13 cellular contexts compared by ENCODE assay signal in genomic region chr2:36338827-36339145, GRCh38. TPM values are rescaled to one million over a fixed set of nuclear protein-coding genes. Genes with fewer than 3 reads are reported as not detected.
A peak's percentile ranks its signal among the peaks of the same experiment; 100 is the strongest.
DNase-seq lines count a peak whose midpoint lies in the region; ATAC-seq and TF ChIP-seq lines count a peak whose summit lies in the region.
"Had no signal": no experiment of that assay in that cellular context is flagged by ENCODE, and none has a peak within 500 bp of the region (broad histone marks: within the 10 kb centered on the region; RNA-seq: fewer than 3 reads in every experiment).

No MANE protein-coding gene starts in this region.

- no peaks in the 10 kb centered on the region for H3K36me3 Mint-ChIP-seq in natural killer cell treated with Interleukin-12 subunit alpha and Interleukin-12 subunit beta and Interleukin-15 and Interleukin-18, amount 100 ng/mL, for 72 hours
- H3K36me3 Mint-ChIP-seq in natural killer cell, result no peaks in the 10 kb centered on the region
- H3K36me3 Mint-ChIP-seq in WTC11, result peaks cover 4% of the 10 kb centered on the region; the same call in 1 of the 2 replicates

- CTCF ChIA-PET in WTC11 (lab: Charles Lee), result interaction anchor here (0.8 to 1.9 kb wide), 2 partner anchors 17 to 121 kb away, joined by 4 read pairs; no protein-coding TSS in a partner anchor

- no peak for ATAC-seq in natural killer cell treated with Interleukin-12 subunit alpha and Interleukin-12 subunit beta and Interleukin-15 and Interleukin-18, amount 100 ng/mL, for 72 hours
- ATAC-seq in natural killer cell (no peak), WTC11 (peak; percentile 44), HG02870 (IDR thresholded peaks at IDR 0.05; ENCODE audit: unreplicated experiment) (no peak)

- peaks cover 26% of the 10 kb centered on the region in 2 donors for H3K4me1 Mint-ChIP-seq in natural killer cell treated with Interleukin-12 subunit alpha and Interleukin-12 subunit beta and Interleukin-15 and Interleukin-18, amount 100 ng/mL, for 72 hours (ENCODE audit: low read depth in 2 of 2)
- H3K4me1 Mint-ChIP-seq in natural killer cell, result peaks cover 8 to 9% of the 10 kb centered on the region in 2 donors
- peaks cover 25% of the 10 kb centered on the region for H3K4me1 Mint-ChIP-seq in WTC11

- H3K27ac Mint-ChIP-seq in natural killer cell treated with Interleukin-12 subunit alpha and Interleukin-12 subunit beta and Interleukin-15 and Interleukin-18, amount 100 ng/mL, for 72 hours, result peak overlapping the region; percentile 20 to 79
- H3K27ac Mint-ChIP-seq in natural killer cell (no peak overlapping the region), WTC11 (peak overlapping the region; percentile 4; the same call in 1 of the 2 replicates)
- H3K27ac Mint-ChIP-seq: activated T-helper 2 cell treated with anti-CD3 and anti-CD28 coated beads, Interferon-gamma antibody, Interleukin-2, Interleukin-4, amounts not matched to agents 10 μg/mL and 5 μg/mL and 100 μg/mL, durations not matched to agents 14 hours and 24 hours and 36 hours; endodermal cell; T-helper 2 cell treated with Interferon-gamma antibody and Interleukin-4, amounts not matched to agents 5 μg/mL and 100 μg/mL, for 36 hours had no signal

- peaks cover 2 to 6% of the 10 kb centered on the region in 2 donors for H3K27me3 Mint-ChIP-seq in natural killer cell treated with Interleukin-12 subunit alpha and Interleukin-12 subunit beta and Interleukin-15 and Interleukin-18, amount 100 ng/mL, for 72 hours
- no peaks in the 10 kb centered on the region for H3K27me3 Mint-ChIP-seq in natural killer cell (ENCODE audit: low read depth in 2 of 2)
- no peaks in the 10 kb centered on the region for H3K27me3 Mint-ChIP-seq in WTC11 (ENCODE audit: low read depth)

- intact Hi-C loops in natural killer cell (cut with micrococcal nuclease), result no loop called here

- peak overlapping the region; percentile 40 for H3K4me3 Mint-ChIP-seq in natural killer cell treated with Interleukin-12 subunit alpha and Interleukin-12 subunit beta and Interleukin-15 and Interleukin-18, amount 100 ng/mL, for 72 hours
- H3K4me3 Mint-ChIP-seq in natural killer cell (no peak overlapping the region), WTC11 (no peak overlapping the region)
- H3K4me3 Mint-ChIP-seq: endodermal cell; T-helper 2 cell treated with Interferon-gamma antibody and Interleukin-4, amounts not matched to agents 5 μg/mL and 100 μg/mL, for 36 hours had no signal

- H3K9me3 Mint-ChIP-seq in natural killer cell treated with Interleukin-12 subunit alpha and Interleukin-12 subunit beta and Interleukin-15 and Interleukin-18, amount 100 ng/mL, for 72 hours, result no peaks in the 10 kb centered on the region
- H3K9me3 Mint-ChIP-seq in natural killer cell (no peaks in the 10 kb centered on the region), WTC11 (peaks cover 4% of the 10 kb centered on the region)
- H3K9me3 Mint-ChIP-seq: activated T-helper 2 cell treated with anti-CD3 and anti-CD28 coated beads, Interferon-gamma antibody, Interleukin-2, Interleukin-4, amounts not matched to agents 10 μg/mL and 5 μg/mL and 100 μg/mL, durations not matched to agents 14 hours and 24 hours and 36 hours; endodermal cell; T-helper 2 cell treated with Interferon-gamma antibody and Interleukin-4, amounts not matched to agents 5 μg/mL and 100 μg/mL, for 36 hours had no signal

- TF ChIP-seq CTCF in natural killer cell (IDR thresholded peaks at IDR 0.05), result no peak
- no peak for TF ChIP-seq CTCF in WTC11 (IDR thresholded peaks at IDR 0.05)

- POLR2A ChIA-PET in WTC11 (lab: Charles Lee), result no interaction called here

- DNase-seq in natural killer cell treated with Interleukin-12 subunit alpha and Interleukin-12 subunit beta and Interleukin-15 and Interleukin-18, amount 100 ng/mL, for 72 hours (ENCODE audit: low spot score), result no peak
- no peak for DNase-seq in natural killer cell
- DNase-seq in WTC11 (ENCODE audit: low spot score), result no peak
- DNase-seq in glomerular visceral epithelial cell (ENCODE audit: extremely low spot score), result peak; percentile 67
- DNase-seq in putamen (ENCODE audit: low spot score), result no peak
- no peak for DNase-seq in NCI-H774 (lab: John Stamatoyannopoulos, UW)
- DNase-seq in GM19240 (ENCODE audit: insufficient read length, low spot score), result no peak
- DNase-seq: endodermal cell, NCI-H187, NCI-H524 treated with DMSO at 0.1 percent for 48 hours had no signal

TF ChIP-seq in WTC11, 78 proteins besides CTCF, POLR2A, EP300 and RAD21 (continues in another document):
- no peak for TF ChIP-seq CDX4 (CRISPR knock-in tag; IDR thresholded peaks at IDR 0.05; ENCODE audit: borderline replicate concordance)
- no peak for TF ChIP-seq KAT7 (CRISPR knock-in tag; IDR thresholded peaks at IDR 0.05; ENCODE audit: borderline replicate concordance)
- no peak for TF ChIP-seq SMAD3 (CRISPR knock-in tag; IDR thresholded peaks at IDR 0.05; ENCODE audit: borderline replicate concordance)
- no peak for TF ChIP-seq OVOL2 (CRISPR knock-in tag; IDR thresholded peaks at IDR 0.05; ENCODE audit: borderline replicate concordance)
- no peak for TF ChIP-seq ATF6 (CRISPR knock-in tag; IDR thresholded peaks at IDR 0.05)
- no peak for TF ChIP-seq ZNF671 (CRISPR knock-in tag; IDR thresholded peaks at IDR 0.05)
- TF ChIP-seq FOXK1 (CRISPR knock-in tag; IDR thresholded peaks at IDR 0.05), result no peak
- TF ChIP-seq NFATC4 (CRISPR knock-in tag; IDR thresholded peaks at IDR 0.05), result no peak
- TF ChIP-seq MYBL2 (CRISPR knock-in tag; IDR thresholded peaks at IDR 0.05), result no peak
- no peak for TF ChIP-seq NR2C2 (CRISPR knock-in tag; IDR thresholded peaks at IDR 0.05)
- TF ChIP-seq NFE2L1 (CRISPR knock-in tag; IDR thresholded peaks at IDR 0.05), result no peak
- TF ChIP-seq ZNF425 (CRISPR knock-in tag; conservative IDR thresholded peaks at IDR 0.05), result no peak
- TF ChIP-seq ZBTB43 (CRISPR knock-in tag; IDR thresholded peaks at IDR 0.05), result no peak
- TF ChIP-seq RELA (CRISPR knock-in tag; IDR thresholded peaks at IDR 0.05; ENCODE audit: borderline replicate concordance), result no peak
- TF ChIP-seq PREB (CRISPR knock-in tag; IDR thresholded peaks at IDR 0.05; ENCODE audit: borderline replicate concordance), result no peak

RNA-seq across cellular contexts. Expression of gene CRIM1, which starts 16.8 kb away (rescaled TPM):
- total RNA-seq in natural killer cell treated with Interleukin-12 subunit alpha and Interleukin-12 subunit beta and Interleukin-15 and Interleukin-18, amount 100 ng/mL, for 72 hours, result 10 to 100 TPM in 1 of 2 donors, 1 to 10 TPM in 1; 6.6 to 13.6 TPM
- total RNA-seq in natural killer cell, result 10 to 100 TPM; 19.3 to 34.1 (median 32.9) TPM
- 24.1 to 25.1 TPM (median 24.3 TPM) in 3 replicates for total RNA-seq in WTC11 (2021)

Comparison
In these comparisons a context has a peak if more than half of its experiments do, and no peak if none do; other contexts are left out.
1. H3K27ac Mint-ChIP-seq: peak in natural killer cell treated with Interleukin-12 subunit alpha and Interleukin-12 subunit beta and Interleukin-15 and Interleukin-18, amount 100 ng/mL, for 72 hours (2 of 2) and WTC11 (single experiment); none in natural killer cell (0 of 2).